Comparison of ENCODE assay signal across 1 cellular context in genomic region chr6:158861686-158862381, GRCh38.
TF ChIP-seq lines count a peak whose summit lies in the region.

No MANE protein-coding gene starts in this region.

TF ChIP-seq in GM23338, 12 proteins besides CTCF, POLR2A, EP300 and RAD21 (continued from another document):
- no peak for TF ChIP-seq EZH2phosphoT487 (IDR thresholded peaks at IDR 0.05; ENCODE audit: unreplicated experiment)
- no peak for TF ChIP-seq ETS1 (IDR thresholded peaks at IDR 0.05)
- TF ChIP-seq CREB1 (CRISPR knock-in tag; IDR thresholded peaks at IDR 0.05; ENCODE audit: low read depth), result no peak
- no peak for TF ChIP-seq STAT1 (IDR thresholded peaks at IDR 0.05; ENCODE audit: unreplicated experiment)
- TF ChIP-seq ZNF331 (CRISPR knock-in tag; IDR thresholded peaks at IDR 0.05; ENCODE audit: low read depth), result no peak
- no peak for TF ChIP-seq JUNB (IDR thresholded peaks at IDR 0.05; ENCODE audit: unreplicated experiment)
- TF ChIP-seq ZNF462 (CRISPR knock-in tag; IDR thresholded peaks at IDR 0.05), result no peak
